1 cellular context compared by ENCODE assay signal in the genomic region with DNA sequence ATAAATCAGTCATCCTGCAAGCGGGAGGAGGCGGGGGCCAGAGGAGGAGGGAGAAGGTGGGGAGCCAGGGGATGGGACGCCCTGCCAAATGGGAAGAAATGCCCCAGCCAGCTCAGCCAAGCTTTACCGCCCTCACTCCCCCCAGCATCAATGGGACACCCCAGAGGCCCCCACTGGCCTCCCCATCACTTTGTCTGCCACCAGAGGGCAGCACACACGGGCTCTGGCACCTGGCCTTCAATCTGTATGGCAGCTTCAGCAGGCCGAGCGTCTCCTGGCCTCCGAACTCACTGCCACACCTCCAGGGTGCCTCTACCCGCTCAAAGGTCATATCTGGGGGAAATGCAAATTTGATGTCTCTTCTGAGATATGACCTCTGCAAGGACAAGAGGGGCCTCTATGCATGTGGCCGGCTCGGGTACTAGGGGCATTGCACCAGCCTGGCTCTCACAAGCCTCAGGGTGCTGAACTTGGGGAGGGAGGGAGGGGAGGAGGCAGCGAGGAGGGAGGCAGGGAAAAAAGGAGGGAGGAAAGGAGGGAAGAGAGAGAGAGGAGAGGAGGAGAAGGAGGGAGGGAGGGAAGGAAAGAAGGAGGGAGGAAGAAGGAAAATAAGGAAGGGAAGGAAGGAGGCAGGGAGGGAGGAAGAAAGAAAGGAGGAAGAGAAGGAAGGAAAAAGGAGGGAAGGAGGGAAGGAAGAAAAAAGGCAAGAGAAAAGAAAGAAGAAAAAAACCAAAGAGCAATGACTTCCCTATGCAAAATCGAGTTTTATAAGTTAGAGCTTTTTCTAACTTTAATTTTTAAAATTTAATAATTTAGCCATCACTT.
A peak's percentile ranks its signal among the peaks of the same experiment; 100 is the strongest.
TF ChIP-seq lines count a peak whose summit lies in the region.

No MANE protein-coding gene starts in this region.

TF ChIP-seq in K562, 482 proteins besides CTCF, POLR2A, EP300 and RAD21 (continued from another document and continues in another):
- TF ChIP-seq SMAD4 (CRISPR knock-in tag; conservative IDR thresholded peaks at IDR 0.05) (peak; percentile 59; the same call in 1 of the 2 replicates), HDAC2 (IDR thresholded peaks at IDR 0.05) (no peak), ZNF316 (IDR thresholded peaks at IDR 0.05) (peak; percentile 4; the same call in 1 of the 2 replicates), RBM14 (IDR thresholded peaks at IDR 0.05; ENCODE audit: borderline replicate concordance, insufficient read depth, low read depth, low read length) (no peak), GTF2A2 (tag; IDR thresholded peaks at IDR 0.05) (no peak), ARHGAP35 (IDR thresholded peaks at IDR 0.05; ENCODE audit: partially characterized antibody) (peak; percentile 88), CREBBP (IDR thresholded peaks at IDR 0.05; ENCODE audit: low read depth, low read length) (no peak), YBX1 (IDR thresholded peaks at IDR 0.05) (0 out of 2 replicates have a peak, but pooled peaks have one; percentile 35), DPF2 (IDR thresholded peaks at IDR 0.05) (peak; percentile 73), ESRRA (IDR thresholded peaks at IDR 0.05; ENCODE audit: borderline replicate concordance, low read depth) (peak; percentile 86), BMI1 (IDR thresholded peaks at IDR 0.05; ENCODE audit: low read length) (no peak), NFXL1 (CRISPR knock-in tag; IDR thresholded peaks at IDR 0.05) (no peak), NCOA4 (IDR thresholded peaks at IDR 0.05; ENCODE audit: partially characterized antibody) (peak; percentile 79), FOXK2 (conservative IDR thresholded peaks at IDR 0.05 in 1 of 2, IDR thresholded peaks at IDR 0.05 in 1 of 2; ENCODE audit: low read depth in 2 of 2) (peak in 1 of 2 experiments; percentile 45; a peak in 1 of 4 replicates), ZZZ3 (IDR thresholded peaks at IDR 0.05) (no peak), MCM5 (IDR thresholded peaks at IDR 0.05; ENCODE audit: low read depth) (no peak), NELFE (IDR thresholded peaks at IDR 0.05; ENCODE audit: insufficient read depth, insufficient read length) (no peak), SMC3 (conservative IDR thresholded peaks at IDR 0.05; ENCODE audit: insufficient read depth, low read depth, low read length) (peak; percentile 77), CXXC5 (CRISPR knock-in tag; IDR thresholded peaks at IDR 0.05) (0 out of 2 replicates have a peak, but pooled peaks have one; percentile 26), ZNF384 (IDR thresholded peaks at IDR 0.05; ENCODE audit: low read depth, low read length) (0 out of 2 replicates have a peak, but pooled peaks have one; percentile 26), NFATC3 (IDR thresholded peaks at IDR 0.05) (0 out of 2 replicates have a peak, but pooled peaks have one; percentile 57), NFIC (IDR thresholded peaks at IDR 0.05) (peak; percentile 10; the same call in 1 of the 2 replicates)
- TF ChIP-seq, protein P1, sequence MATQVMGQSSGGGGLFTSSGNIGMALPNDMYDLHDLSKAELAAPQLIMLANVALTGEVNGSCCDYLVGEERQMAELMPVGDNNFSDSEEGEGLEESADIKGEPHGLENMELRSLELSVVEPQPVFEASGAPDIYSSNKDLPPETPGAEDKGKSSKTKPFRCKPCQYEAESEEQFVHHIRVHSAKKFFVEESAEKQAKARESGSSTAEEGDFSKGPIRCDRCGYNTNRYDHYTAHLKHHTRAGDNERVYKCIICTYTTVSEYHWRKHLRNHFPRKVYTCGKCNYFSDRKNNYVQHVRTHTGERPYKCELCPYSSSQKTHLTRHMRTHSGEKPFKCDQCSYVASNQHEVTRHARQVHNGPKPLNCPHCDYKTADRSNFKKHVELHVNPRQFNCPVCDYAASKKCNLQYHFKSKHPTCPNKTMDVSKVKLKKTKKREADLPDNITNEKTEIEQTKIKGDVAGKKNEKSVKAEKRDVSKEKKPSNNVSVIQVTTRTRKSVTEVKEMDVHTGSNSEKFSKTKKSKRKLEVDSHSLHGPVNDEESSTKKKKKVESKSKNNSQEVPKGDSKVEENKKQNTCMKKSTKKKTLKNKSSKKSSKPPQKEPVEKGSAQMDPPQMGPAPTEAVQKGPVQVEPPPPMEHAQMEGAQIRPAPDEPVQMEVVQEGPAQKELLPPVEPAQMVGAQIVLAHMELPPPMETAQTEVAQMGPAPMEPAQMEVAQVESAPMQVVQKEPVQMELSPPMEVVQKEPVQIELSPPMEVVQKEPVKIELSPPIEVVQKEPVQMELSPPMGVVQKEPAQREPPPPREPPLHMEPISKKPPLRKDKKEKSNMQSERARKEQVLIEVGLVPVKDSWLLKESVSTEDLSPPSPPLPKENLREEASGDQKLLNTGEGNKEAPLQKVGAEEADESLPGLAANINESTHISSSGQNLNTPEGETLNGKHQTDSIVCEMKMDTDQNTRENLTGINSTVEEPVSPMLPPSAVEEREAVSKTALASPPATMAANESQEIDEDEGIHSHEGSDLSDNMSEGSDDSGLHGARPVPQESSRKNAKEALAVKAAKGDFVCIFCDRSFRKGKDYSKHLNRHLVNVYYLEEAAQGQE (CRISPR knock-in tag; IDR thresholded peaks at IDR 0.05; ENCODE audit: low read depth), result 0 out of 2 replicates have a peak, but pooled peaks have one; percentile 25
- TF ChIP-seq, protein P2, sequence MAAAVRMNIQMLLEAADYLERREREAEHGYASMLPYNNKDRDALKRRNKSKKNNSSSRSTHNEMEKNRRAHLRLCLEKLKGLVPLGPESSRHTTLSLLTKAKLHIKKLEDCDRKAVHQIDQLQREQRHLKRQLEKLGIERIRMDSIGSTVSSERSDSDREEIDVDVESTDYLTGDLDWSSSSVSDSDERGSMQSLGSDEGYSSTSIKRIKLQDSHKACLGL (CRISPR knock-in tag; IDR thresholded peaks at IDR 0.05; ENCODE audit: borderline replicate concordance, poor library complexity, severe bottlenecking), result no peak
- TF ChIP-seq, protein P3, sequence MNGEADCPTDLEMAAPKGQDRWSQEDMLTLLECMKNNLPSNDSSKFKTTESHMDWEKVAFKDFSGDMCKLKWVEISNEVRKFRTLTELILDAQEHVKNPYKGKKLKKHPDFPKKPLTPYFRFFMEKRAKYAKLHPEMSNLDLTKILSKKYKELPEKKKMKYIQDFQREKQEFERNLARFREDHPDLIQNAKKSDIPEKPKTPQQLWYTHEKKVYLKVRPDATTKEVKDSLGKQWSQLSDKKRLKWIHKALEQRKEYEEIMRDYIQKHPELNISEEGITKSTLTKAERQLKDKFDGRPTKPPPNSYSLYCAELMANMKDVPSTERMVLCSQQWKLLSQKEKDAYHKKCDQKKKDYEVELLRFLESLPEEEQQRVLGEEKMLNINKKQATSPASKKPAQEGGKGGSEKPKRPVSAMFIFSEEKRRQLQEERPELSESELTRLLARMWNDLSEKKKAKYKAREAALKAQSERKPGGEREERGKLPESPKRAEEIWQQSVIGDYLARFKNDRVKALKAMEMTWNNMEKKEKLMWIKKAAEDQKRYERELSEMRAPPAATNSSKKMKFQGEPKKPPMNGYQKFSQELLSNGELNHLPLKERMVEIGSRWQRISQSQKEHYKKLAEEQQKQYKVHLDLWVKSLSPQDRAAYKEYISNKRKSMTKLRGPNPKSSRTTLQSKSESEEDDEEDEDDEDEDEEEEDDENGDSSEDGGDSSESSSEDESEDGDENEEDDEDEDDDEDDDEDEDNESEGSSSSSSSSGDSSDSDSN (IDR thresholded peaks at IDR 0.05; ENCODE audit: borderline replicate concordance in 1 of 2, low read depth in 2 of 2, low read length in 2 of 2), result peak in 1 of 2 experiments; percentile 43; a peak in 1 of 4 replicates
- TF ChIP-seq, protein P4, sequence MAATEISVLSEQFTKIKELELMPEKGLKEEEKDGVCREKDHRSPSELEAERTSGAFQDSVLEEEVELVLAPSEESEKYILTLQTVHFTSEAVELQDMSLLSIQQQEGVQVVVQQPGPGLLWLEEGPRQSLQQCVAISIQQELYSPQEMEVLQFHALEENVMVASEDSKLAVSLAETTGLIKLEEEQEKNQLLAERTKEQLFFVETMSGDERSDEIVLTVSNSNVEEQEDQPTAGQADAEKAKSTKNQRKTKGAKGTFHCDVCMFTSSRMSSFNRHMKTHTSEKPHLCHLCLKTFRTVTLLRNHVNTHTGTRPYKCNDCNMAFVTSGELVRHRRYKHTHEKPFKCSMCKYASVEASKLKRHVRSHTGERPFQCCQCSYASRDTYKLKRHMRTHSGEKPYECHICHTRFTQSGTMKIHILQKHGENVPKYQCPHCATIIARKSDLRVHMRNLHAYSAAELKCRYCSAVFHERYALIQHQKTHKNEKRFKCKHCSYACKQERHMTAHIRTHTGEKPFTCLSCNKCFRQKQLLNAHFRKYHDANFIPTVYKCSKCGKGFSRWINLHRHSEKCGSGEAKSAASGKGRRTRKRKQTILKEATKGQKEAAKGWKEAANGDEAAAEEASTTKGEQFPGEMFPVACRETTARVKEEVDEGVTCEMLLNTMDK (IDR thresholded peaks at IDR 0.05; ENCODE audit: borderline replicate concordance, insufficient read depth, low read depth, low read length, poor library complexity, severe bottlenecking), result peak; percentile 70
- TF ChIP-seq, protein P5, sequence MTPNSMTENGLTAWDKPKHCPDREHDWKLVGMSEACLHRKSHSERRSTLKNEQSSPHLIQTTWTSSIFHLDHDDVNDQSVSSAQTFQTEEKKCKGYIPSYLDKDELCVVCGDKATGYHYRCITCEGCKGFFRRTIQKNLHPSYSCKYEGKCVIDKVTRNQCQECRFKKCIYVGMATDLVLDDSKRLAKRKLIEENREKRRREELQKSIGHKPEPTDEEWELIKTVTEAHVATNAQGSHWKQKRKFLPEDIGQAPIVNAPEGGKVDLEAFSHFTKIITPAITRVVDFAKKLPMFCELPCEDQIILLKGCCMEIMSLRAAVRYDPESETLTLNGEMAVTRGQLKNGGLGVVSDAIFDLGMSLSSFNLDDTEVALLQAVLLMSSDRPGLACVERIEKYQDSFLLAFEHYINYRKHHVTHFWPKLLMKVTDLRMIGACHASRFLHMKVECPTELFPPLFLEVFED (CRISPR knock-in tag; conservative IDR thresholded peaks at IDR 0.05), result peak; percentile 52; the same call in 1 of the 2 replicates
- TF ChIP-seq, protein P6, sequence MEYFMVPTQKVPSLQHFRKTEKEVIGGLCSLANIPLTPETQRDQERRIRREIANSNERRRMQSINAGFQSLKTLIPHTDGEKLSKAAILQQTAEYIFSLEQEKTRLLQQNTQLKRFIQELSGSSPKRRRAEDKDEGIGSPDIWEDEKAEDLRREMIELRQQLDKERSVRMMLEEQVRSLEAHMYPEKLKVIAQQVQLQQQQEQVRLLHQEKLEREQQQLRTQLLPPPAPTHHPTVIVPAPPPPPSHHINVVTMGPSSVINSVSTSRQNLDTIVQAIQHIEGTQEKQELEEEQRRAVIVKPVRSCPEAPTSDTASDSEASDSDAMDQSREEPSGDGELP (CRISPR knock-in tag; IDR thresholded peaks at IDR 0.05; ENCODE audit: borderline replicate concordance), result peak; percentile 77; the same call in 1 of the 2 replicates
- TF ChIP-seq, protein P7, sequence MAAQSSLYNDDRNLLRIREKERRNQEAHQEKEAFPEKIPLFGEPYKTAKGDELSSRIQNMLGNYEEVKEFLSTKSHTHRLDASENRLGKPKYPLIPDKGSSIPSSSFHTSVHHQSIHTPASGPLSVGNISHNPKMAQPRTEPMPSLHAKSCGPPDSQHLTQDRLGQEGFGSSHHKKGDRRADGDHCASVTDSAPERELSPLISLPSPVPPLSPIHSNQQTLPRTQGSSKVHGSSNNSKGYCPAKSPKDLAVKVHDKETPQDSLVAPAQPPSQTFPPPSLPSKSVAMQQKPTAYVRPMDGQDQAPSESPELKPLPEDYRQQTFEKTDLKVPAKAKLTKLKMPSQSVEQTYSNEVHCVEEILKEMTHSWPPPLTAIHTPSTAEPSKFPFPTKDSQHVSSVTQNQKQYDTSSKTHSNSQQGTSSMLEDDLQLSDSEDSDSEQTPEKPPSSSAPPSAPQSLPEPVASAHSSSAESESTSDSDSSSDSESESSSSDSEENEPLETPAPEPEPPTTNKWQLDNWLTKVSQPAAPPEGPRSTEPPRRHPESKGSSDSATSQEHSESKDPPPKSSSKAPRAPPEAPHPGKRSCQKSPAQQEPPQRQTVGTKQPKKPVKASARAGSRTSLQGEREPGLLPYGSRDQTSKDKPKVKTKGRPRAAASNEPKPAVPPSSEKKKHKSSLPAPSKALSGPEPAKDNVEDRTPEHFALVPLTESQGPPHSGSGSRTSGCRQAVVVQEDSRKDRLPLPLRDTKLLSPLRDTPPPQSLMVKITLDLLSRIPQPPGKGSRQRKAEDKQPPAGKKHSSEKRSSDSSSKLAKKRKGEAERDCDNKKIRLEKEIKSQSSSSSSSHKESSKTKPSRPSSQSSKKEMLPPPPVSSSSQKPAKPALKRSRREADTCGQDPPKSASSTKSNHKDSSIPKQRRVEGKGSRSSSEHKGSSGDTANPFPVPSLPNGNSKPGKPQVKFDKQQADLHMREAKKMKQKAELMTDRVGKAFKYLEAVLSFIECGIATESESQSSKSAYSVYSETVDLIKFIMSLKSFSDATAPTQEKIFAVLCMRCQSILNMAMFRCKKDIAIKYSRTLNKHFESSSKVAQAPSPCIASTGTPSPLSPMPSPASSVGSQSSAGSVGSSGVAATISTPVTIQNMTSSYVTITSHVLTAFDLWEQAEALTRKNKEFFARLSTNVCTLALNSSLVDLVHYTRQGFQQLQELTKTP (IDR thresholded peaks at IDR 0.05; ENCODE audit: low read depth in 1 of 2, partially characterized antibody in 2 of 2), result peak in 1 of 2 experiments; percentile 29
- TF ChIP-seq, protein P8, sequence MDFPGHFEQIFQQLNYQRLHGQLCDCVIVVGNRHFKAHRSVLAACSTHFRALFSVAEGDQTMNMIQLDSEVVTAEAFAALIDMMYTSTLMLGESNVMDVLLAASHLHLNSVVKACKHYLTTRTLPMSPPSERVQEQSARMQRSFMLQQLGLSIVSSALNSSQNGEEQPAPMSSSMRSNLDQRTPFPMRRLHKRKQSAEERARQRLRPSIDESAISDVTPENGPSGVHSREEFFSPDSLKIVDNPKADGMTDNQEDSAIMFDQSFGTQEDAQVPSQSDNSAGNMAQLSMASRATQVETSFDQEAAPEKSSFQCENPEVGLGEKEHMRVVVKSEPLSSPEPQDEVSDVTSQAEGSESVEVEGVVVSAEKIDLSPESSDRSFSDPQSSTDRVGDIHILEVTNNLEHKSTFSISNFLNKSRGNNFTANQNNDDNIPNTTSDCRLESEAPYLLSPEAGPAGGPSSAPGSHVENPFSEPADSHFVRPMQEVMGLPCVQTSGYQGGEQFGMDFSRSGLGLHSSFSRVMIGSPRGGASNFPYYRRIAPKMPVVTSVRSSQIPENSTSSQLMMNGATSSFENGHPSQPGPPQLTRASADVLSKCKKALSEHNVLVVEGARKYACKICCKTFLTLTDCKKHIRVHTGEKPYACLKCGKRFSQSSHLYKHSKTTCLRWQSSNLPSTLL (IDR thresholded peaks at IDR 0.05), result peak; percentile 72; the same call in 1 of the 2 replicates
- TF ChIP-seq, protein P9, sequence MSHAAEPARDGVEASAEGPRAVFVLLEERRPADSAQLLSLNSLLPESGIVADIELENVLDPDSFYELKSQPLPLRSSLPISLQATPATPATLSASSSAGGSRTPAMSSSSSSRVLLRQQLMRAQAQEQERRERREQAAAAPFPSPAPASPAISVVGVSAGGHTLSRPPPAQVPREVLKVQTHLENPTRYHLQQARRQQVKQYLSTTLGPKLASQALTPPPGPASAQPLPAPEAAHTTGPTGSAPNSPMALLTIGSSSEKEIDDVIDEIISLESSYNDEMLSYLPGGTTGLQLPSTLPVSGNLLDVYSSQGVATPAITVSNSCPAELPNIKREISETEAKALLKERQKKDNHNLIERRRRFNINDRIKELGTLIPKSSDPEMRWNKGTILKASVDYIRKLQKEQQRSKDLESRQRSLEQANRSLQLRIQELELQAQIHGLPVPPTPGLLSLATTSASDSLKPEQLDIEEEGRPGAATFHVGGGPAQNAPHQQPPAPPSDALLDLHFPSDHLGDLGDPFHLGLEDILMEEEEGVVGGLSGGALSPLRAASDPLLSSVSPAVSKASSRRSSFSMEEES (CRISPR knock-in tag; IDR thresholded peaks at IDR 0.05), result no peak
